In genomic region chr11:7924526-7924925, GRCh38 we compare ENCODE assay signal across 25 cellular contexts. TPM values are rescaled to one million over a fixed set of nuclear protein-coding genes. Genes with fewer than 3 reads are reported as not detected.
DNase-seq lines count a peak whose midpoint lies in the region; ATAC-seq and TF ChIP-seq lines count a peak whose summit lies in the region.
"Had no signal": no experiment of that assay in that cellular context is flagged by ENCODE, and none has a peak within 500 bp of the region (broad histone marks: within the 10 kb centered on the region; RNA-seq: fewer than 3 reads in every experiment).

No MANE protein-coding gene starts in this region.

- 0 out of 2 replicates have a peak overlapping the region, but pooled peaks have one; percentile 5 for H3K14ac ChIP-seq in IMR-90 (replicated peaks; ENCODE audit: low read depth, low read length)

- no peaks in the 10 kb centered on the region for H3K79me1 ChIP-seq in IMR-90 (ENCODE audit: low read depth in 1 of 2, low read length in 2 of 2)
- no peaks in the 10 kb centered on the region for H3K79me1 ChIP-seq in mesendoderm (ENCODE audit: low read length)

- no peaks in the 10 kb centered on the region for H3K27me3 Mint-ChIP-seq in endodermal cell (ENCODE audit: insufficient read depth)

- H2BK15ac ChIP-seq in IMR-90 (ENCODE audit: low read depth, low read length) (no peak overlapping the region), mesendoderm (replicated peaks; ENCODE audit: low read depth) (no peak overlapping the region)

- H3K9ac ChIP-seq in IMR-90 (ENCODE audit: low read depth, low read length) = no peak overlapping the region
- no peak overlapping the region for H3K9ac ChIP-seq in endodermal cell (ENCODE audit: extremely low read depth, low read length, poor library complexity, severe bottlenecking)
- H3K9ac ChIP-seq in mesendoderm (ENCODE audit: low read length) = no peak overlapping the region
- H3K9ac ChIP-seq: BLaER1 treated with 17β-estradiol and CSF1 and Interleukin-3, amounts not matched to agents 10 nM and 100 nM had no signal

- TF ChIP-seq RAD21 in IMR-90 (IDR thresholded peaks at IDR 0.05; ENCODE audit: low read length) = no peak

- H3K4me3 ChIP-seq in AG04450 (ENCODE audit: low read depth, low read length) (no peak overlapping the region), IMR-90 (ENCODE audit: insufficient read depth, low read depth, low read length) (no peak overlapping the region), endodermal cell (ENCODE audit: low read length) (peak overlapping the region; percentile 62), mesendoderm (ENCODE audit: low read length) (no peak overlapping the region)
- H3K4me3 ChIP-seq: A549; BLaER1 treated with 17β-estradiol and CSF1 and Interleukin-3, amounts not matched to agents 10 nM and 100 nM; GM12878; GM23338 had no signal

- no peak overlapping the region for H3K4ac ChIP-seq in IMR-90 (ENCODE audit: low read depth, low read length)
- no peak overlapping the region for H3K4ac ChIP-seq in mesendoderm (ENCODE audit: low read depth, low read length)

- peak overlapping the region; percentile 9 for H3K27ac Mint-ChIP-seq in endodermal cell
- H3K27ac Mint-ChIP-seq: CD14-positive monocyte; CD4-positive, alpha-beta T cell; CD8-positive, alpha-beta memory T cell; GM23338; H9 had no signal

- WGBS in IMR-90 (ENCODE audit: extremely low coverage in 2 of 2, insufficient read length in 1 of 2), 2 experiments = no CpG with 5 or more reads among the region's 2 CpGs
- WGBS in endodermal cell (ENCODE audit: insufficient coverage in 1 of 2, insufficient read length in 1 of 2), 2 experiments = 72 to 86% methylated on average over 2 of the region's 2 CpGs
- WGBS in mesendoderm (ENCODE audit: extremely low coverage, insufficient coverage, low lambda C conversion rate) = no CpG with 5 or more reads among the region's 2 CpGs

- in situ Hi-C loops in IMR-90 (cut with MboI; ENCODE audit: low sequenced_read_pairs) = no loop called here

- BruUV-seq in IMR-90 (replicated peaks; lab: Mats Ljungman, UMichigan) = no TSS peak

- H3K4me2 ChIP-seq in IMR-90 (ENCODE audit: low read depth, low read length) (peak overlapping the region; percentile 50; the same call in 1 of the 2 replicates), mesendoderm (ENCODE audit: low read length) (no peak overlapping the region)
- H3K4me2 ChIP-seq: A549; BLaER1 treated with 17β-estradiol and CSF1 and Interleukin-3, amounts not matched to agents 10 nM and 100 nM; GM23338 had no signal

- H3K4me1 ChIP-seq in IMR-90 (ENCODE audit: control insufficient read depth, insufficient read depth, low read length) = no peaks in the 10 kb centered on the region; the same call in 1 of the 2 replicates
- H3K4me1 ChIP-seq in endodermal cell (ENCODE audit: control insufficient read depth, insufficient read depth, low read length) = no peaks in the 10 kb centered on the region
- H3K4me1 ChIP-seq in mesendoderm (ENCODE audit: control insufficient read depth, low read depth, low read length) = no peaks in the 10 kb centered on the region
- H3K4me1 ChIP-seq: A549; BE2C; BLaER1 treated with 17β-estradiol and CSF1 and Interleukin-3, amounts not matched to agents 10 nM and 100 nM had no signal

- CTCF ChIA-PET in AG04450 (lab: Charles Lee) (interaction anchor here (0.6 to 2.2 kb wide), 4 partner anchors 19 to 75 kb away, joined by 4 to 11 read pairs (median 6); partner anchors contain the start of gene EIF3F), IMR-90 (lab: Yijun Ruan, JAX) (interaction anchor here (0.7 to 1.1 kb wide), 4 partner anchors 20 to 104 kb away, joined by 3 read pairs; partner anchors contain the start of gene EIF3F)

- H3K9me3 Mint-ChIP-seq in endodermal cell = peaks cover 11% of the 10 kb centered on the region
- H3K9me3 Mint-ChIP-seq: CD4-positive, alpha-beta T cell; CD8-positive, alpha-beta memory T cell had no signal

- H3K36me3 ChIP-seq in IMR-90 (ENCODE audit: control insufficient read depth, insufficient read depth, low read length) = no peaks in the 10 kb centered on the region
- peaks cover 4% of the 10 kb centered on the region for H3K36me3 ChIP-seq in endodermal cell (ENCODE audit: control insufficient read depth, insufficient read depth, low read length)
- H3K36me3 ChIP-seq in mesendoderm (ENCODE audit: control insufficient read depth, insufficient read depth, low read length) = no peaks in the 10 kb centered on the region
- H3K36me3 ChIP-seq: BE2C; BLaER1 treated with 17β-estradiol and CSF1 and Interleukin-3, amounts not matched to agents 10 nM and 100 nM had no signal

- peak; percentile 79 for ATAC-seq in IMR-90 (ENCODE audit: low read depth)
- no peak for ATAC-seq in HG03571 (IDR thresholded peaks at IDR 0.05; ENCODE audit: unreplicated experiment)
- ATAC-seq in GM21528 (IDR thresholded peaks at IDR 0.05; ENCODE audit: low FRiP score, unreplicated experiment) = no peak
- ATAC-seq: A549, GM12878, GM23338, HCT116 had no signal

- no peaks in the 10 kb centered on the region for H4K20me1 ChIP-seq in IMR-90 (ENCODE audit: insufficient read depth, low read length)
- H4K20me1 ChIP-seq: BLaER1 treated with 17β-estradiol and CSF1 and Interleukin-3, amounts not matched to agents 10 nM and 100 nM had no signal

- H3K18ac ChIP-seq in IMR-90 (ENCODE audit: low read depth, low read length) (peak overlapping the region; percentile 28; the same call in 1 of the 2 replicates), mesendoderm (ENCODE audit: low read length) (no peak overlapping the region)

- H2BK5ac ChIP-seq in IMR-90 (ENCODE audit: low read depth, low read length, poor library complexity, severe bottlenecking) = peak overlapping the region; percentile 74
- H2BK5ac ChIP-seq in mesendoderm (ENCODE audit: low read length) = no peak overlapping the region

- peak overlapping the region; percentile 21 for H3K27ac ChIP-seq in AG04450 (ENCODE audit: low read depth, low read length)
- H3K27ac ChIP-seq in IMR-90 (ENCODE audit: insufficient read depth, low read length) = no peak overlapping the region
- no peak overlapping the region for H3K27ac ChIP-seq in endodermal cell (ENCODE audit: low read depth, low read length)
- no peak overlapping the region for H3K27ac ChIP-seq in mesendoderm (ENCODE audit: low read depth, low read length)
- H3K27ac ChIP-seq: A549; BLaER1 treated with 17β-estradiol and CSF1 and Interleukin-3, amounts not matched to agents 10 nM and 100 nM had no signal

- DNase-seq in AG04450 (ENCODE audit: low read depth, low spot score) (peak; percentile 8), IMR-90 (peak; percentile 70), endodermal cell (no peak), mesendoderm (peak; percentile 36), Ammon's horn (ENCODE audit: low spot score) (no peak)
- no peak for DNase-seq in activated naive CD4-positive, alpha-beta T cell (lab: John Stamatoyannopoulos, UW)
- DNase-seq: 8988T; ACHN; BE2C; CD4-positive, alpha-beta T cell; CD8-positive, alpha-beta memory T cell; DMS 273 treated with DMSO at 0.1 percent for 48 hours; DMS79; EL; GDM1; H9 had no signal

- H3K27me3 ChIP-seq in AG04450 (ENCODE audit: control insufficient read depth, insufficient read depth, low read length) (no peaks in the 10 kb centered on the region), IMR-90 (ENCODE audit: control insufficient read depth, insufficient read depth, low read length) (no peaks in the 10 kb centered on the region), endodermal cell (ENCODE audit: control insufficient read depth, insufficient read depth, low read length, poor library complexity, severe bottlenecking) (no peaks in the 10 kb centered on the region), mesendoderm (ENCODE audit: insufficient read depth, low read length, poor library complexity) (no peaks in the 10 kb centered on the region)
- H3K27me3 ChIP-seq: BE2C; BLaER1 treated with 17β-estradiol and CSF1 and Interleukin-3, amounts not matched to agents 10 nM and 100 nM had no signal

- TF ChIP-seq CTCF in AG04450 (IDR thresholded peaks at IDR 0.05; ENCODE audit: low read depth, low read length) (no peak), IMR-90 (conservative IDR thresholded peaks at IDR 0.05; ENCODE audit: low read depth, low read length) (no peak), endodermal cell (conservative IDR thresholded peaks at IDR 0.05) (no peak)

- peaks cover 16% of the 10 kb centered on the region for H3K36me3 Mint-ChIP-seq in endodermal cell (ENCODE audit: low read depth)
- H3K36me3 Mint-ChIP-seq: CD14-positive monocyte; CD8-positive, alpha-beta memory T cell had no signal

- H4K8ac ChIP-seq in IMR-90 (ENCODE audit: low read depth in 2 of 2, low read length in 2 of 2) (peak overlapping the region in 1 of 2 experiments; percentile 16; a peak in 1 of 4 replicates), mesendoderm (ENCODE audit: low read depth, low read length) (no peak overlapping the region)

- H4K5ac ChIP-seq in IMR-90 (ENCODE audit: low read depth, low read length) = peak overlapping the region; percentile 93; the same call in 1 of the 2 replicates
- H4K5ac ChIP-seq in mesendoderm (ENCODE audit: low read length) = no peak overlapping the region

- peak overlapping the region; percentile 27; the same call in 1 of the 2 replicates for H2BK20ac ChIP-seq in IMR-90 (ENCODE audit: low read depth, low read length)

- H3K56ac ChIP-seq in IMR-90 (ENCODE audit: extremely low read depth, insufficient read depth, low read length) (no peak overlapping the region), mesendoderm (ENCODE audit: low read length) (no peak overlapping the region)

- dilution Hi-C loops in IMR-90 (cut with HindIII; ENCODE audit: low sequenced_read_pairs, unreplicated experiment) = no loop called here

- H2BK120ac ChIP-seq in IMR-90 (ENCODE audit: low read depth, low read length) = peak overlapping the region; percentile 74; the same call in 1 of the 2 replicates
- H2BK120ac ChIP-seq in mesendoderm (ENCODE audit: low read depth, low read length) = no peak overlapping the region

- H2AK9ac ChIP-seq in IMR-90 (replicated peaks; ENCODE audit: low read depth, low read length, poor library complexity) = no peak overlapping the region

- no peak for TF ChIP-seq POLR2A in IMR-90 (IDR thresholded peaks at IDR 0.05; ENCODE audit: low read depth, low read length)

- no peaks in the 10 kb centered on the region for H3K79me2 ChIP-seq in mesendoderm (ENCODE audit: control insufficient read depth, insufficient read depth, low read length)

- no peak overlapping the region for H3K4me3 Mint-ChIP-seq in endodermal cell
- H3K4me3 Mint-ChIP-seq: CD14-positive monocyte; CD4-positive, alpha-beta T cell; CD8-positive, alpha-beta memory T cell; GM23338; H9 had no signal

- H3K9me1 ChIP-seq in IMR-90 (ENCODE audit: insufficient read depth, low read length) = no peaks in the 10 kb centered on the region

- H3K9me3 ChIP-seq in AG04450 (ENCODE audit: control insufficient read depth, insufficient read depth, low read length) = no peaks in the 10 kb centered on the region
- no peaks in the 10 kb centered on the region for H3K9me3 ChIP-seq in IMR-90 (ENCODE audit: control insufficient read depth, insufficient read depth, low read length)
- peaks cover 26% of the 10 kb centered on the region for H3K9me3 ChIP-seq in endodermal cell (ENCODE audit: control insufficient read depth, low read length)
- H3K9me3 ChIP-seq: A549, BE2C had no signal

- intact Hi-C loops in IMR-90 (cut with micrococcal nuclease) = no loop called here

- H4K91ac ChIP-seq in IMR-90 (ENCODE audit: insufficient read depth, low read depth, low read length) = 0 out of 2 replicates have a peak overlapping the region, but pooled peaks have one; percentile 17

- peak overlapping the region; percentile 78 for H2AFZ ChIP-seq in IMR-90 (replicated peaks; ENCODE audit: low read length, poor library complexity)
- H2AFZ ChIP-seq: GM23338 had no signal

- peaks cover 4% of the 10 kb centered on the region for H3K4me1 Mint-ChIP-seq in endodermal cell
- H3K4me1 Mint-ChIP-seq: CD14-positive monocyte; CD8-positive, alpha-beta memory T cell; GM23338; H9 had no signal

- H2AK5ac ChIP-seq in IMR-90 (ENCODE audit: low read depth, low read length) = no peak overlapping the region
- no peak overlapping the region for H2AK5ac ChIP-seq in mesendoderm (ENCODE audit: low read length)

- POLR2A ChIA-PET in AG04450 (lab: Yijun Ruan, JAX) = interaction anchor here (0.7 kb wide), 1 partner anchor 41 kb away, joined by 3 read pairs; no protein-coding TSS in a partner anchor
- POLR2A ChIA-PET in IMR-90 (lab: Charles Lee; ENCODE audit: unreplicated experiment) = no interaction called here

- H3K23ac ChIP-seq in IMR-90 (ENCODE audit: low read depth, low read length) (no peak overlapping the region), mesendoderm (ENCODE audit: low read length) (no peak overlapping the region)

RNA-seq across cellular contexts. Expression of gene OR10A6, which starts 6.5 kb away (rescaled TPM):
- polyA plus RNA-seq in AG04450 (2011; rRNA removed) (0.04 and 0.05 TPM in 2 replicates), IMR-90 (2012; rRNA removed) (0.14 and 0.19 TPM in 2 replicates)
- polyA minus RNA-seq in AG04450 (2011; rRNA and poly(A)+ RNA removed) = 0.09 TPM in 1 of 2 replicates, not detected in the other
- total RNA-seq in IMR-90 (2012; rRNA removed) (not detected in 2 replicates), endodermal cell (not detected)
- polyA plus RNA-seq in IMR-90 (2012; cell fraction: cytosol; rRNA removed) = 0.03 TPM in 1 of 2 replicates, not detected in the other
- 0.09 and 1.0 TPM in 2 replicates for polyA plus RNA-seq in IMR-90 (2012; cell fraction: nucleus; rRNA removed; ENCODE audit: low replicate concordance)
- not detected for polyA plus RNA-seq in endodermal cell (2013, experiment 1 of 2)
- polyA plus RNA-seq in endodermal cell (2013, experiment 2 of 2) = not detected
- polyA plus RNA-seq in mesendoderm (2013, experiment 1 of 2) = not detected
- not detected for polyA plus RNA-seq in mesendoderm (2013, experiment 2 of 2)
- total RNA-seq: CD4-positive, alpha-beta T cell; CD8-positive, alpha-beta memory T cell; GM12878; GM23338; H4; H9 had no signal
- polyA plus RNA-seq: A549; CD14-positive monocyte; CD8-positive, alpha-beta memory T cell; GM12878 had no signal

RNA-seq across cellular contexts. Expression of gene OR10A3, which starts 17.0 kb away (rescaled TPM):
- polyA plus RNA-seq in AG04450 (2011; rRNA removed) (0.15 TPM in 1 of 2 replicates, not detected in the other), IMR-90 (2012; rRNA removed) (0.03 and 0.13 TPM in 2 replicates)
- 0.17 TPM in 1 of 2 replicates, not detected in the other for polyA minus RNA-seq in AG04450 (2011; rRNA and poly(A)+ RNA removed)
- total RNA-seq in IMR-90 (2012; rRNA removed) (under 0.01 TPM in 1 of 2 replicates, not detected in the other), endodermal cell (not detected)
- not detected in 2 replicates for polyA plus RNA-seq in IMR-90 (2012; cell fraction: cytosol; rRNA removed)
- polyA plus RNA-seq in IMR-90 (2012; cell fraction: nucleus; rRNA removed; ENCODE audit: low replicate concordance) = 0.12 and 1.1 TPM in 2 replicates
- polyA plus RNA-seq in endodermal cell (2013, experiment 1 of 2) = not detected
- polyA plus RNA-seq in endodermal cell (2013, experiment 2 of 2) = not detected
- polyA plus RNA-seq in mesendoderm (2013, experiment 1 of 2) = not detected
- polyA plus RNA-seq in mesendoderm (2013, experiment 2 of 2) = not detected
- total RNA-seq: CD4-positive, alpha-beta T cell; CD8-positive, alpha-beta memory T cell; GM12878; H4; H9 had no signal
- polyA plus RNA-seq: A549; CD14-positive monocyte; CD8-positive, alpha-beta memory T cell had no signal

RNA-seq across cellular contexts. Expression of gene NLRP10, which starts 40.7 kb away (rescaled TPM):
- polyA plus RNA-seq in AG04450 (2011; rRNA removed) (2.4 and 2.8 TPM in 2 replicates), IMR-90 (2012; rRNA removed) (5.8 and 6.5 TPM in 2 replicates)
- 10.9 and 15.8 TPM in 2 replicates for polyA minus RNA-seq in AG04450 (2011; rRNA and poly(A)+ RNA removed)
- total RNA-seq in IMR-90 (2012; rRNA removed) (25.6 and 36.7 TPM in 2 replicates), endodermal cell (under 1 TPM in 1 of 2 donors, not detected in 1; 0.15 TPM)
- 4.6 and 5.6 TPM in 2 replicates for polyA plus RNA-seq in IMR-90 (2012; cell fraction: cytosol; rRNA removed)
- polyA plus RNA-seq in IMR-90 (2012; cell fraction: nucleus; rRNA removed; ENCODE audit: low replicate concordance) = 2.4 and 2.5 TPM in 2 replicates
- not detected for polyA plus RNA-seq in endodermal cell (2013, experiment 1 of 2)
- not detected for polyA plus RNA-seq in endodermal cell (2013, experiment 2 of 2)
- polyA plus RNA-seq in mesendoderm (2013, experiment 1 of 2) = 0.04 TPM
- 0.04 TPM for polyA plus RNA-seq in mesendoderm (2013, experiment 2 of 2)
- total RNA-seq: CD4-positive, alpha-beta T cell; CD8-positive, alpha-beta memory T cell; GM12878; H4; H9 had no signal
- polyA plus RNA-seq: A549; CD14-positive monocyte; CD8-positive, alpha-beta memory T cell had no signal

Comparison
In these comparisons a context has a peak if more than half of its experiments do, and no peak if none do; other contexts are left out.
1. DNase-seq: peak in AG04450 (single experiment), IMR-90 (single experiment) and mesendoderm (single experiment); none in endodermal cell (single experiment), Ammon's horn (single experiment) and activated naive CD4-positive, alpha-beta T cell (0 of 4).
2. RNA of gene NLRP10, which starts 40.7 kb away (total RNA-seq): 25.6 to 36.7 TPM in IMR-90; 0.15 TPM in endodermal cell; every median in the first group is over 10 times any median in the second.